ENCODE assay signal across 8 cellular contexts in the genomic region with DNA sequence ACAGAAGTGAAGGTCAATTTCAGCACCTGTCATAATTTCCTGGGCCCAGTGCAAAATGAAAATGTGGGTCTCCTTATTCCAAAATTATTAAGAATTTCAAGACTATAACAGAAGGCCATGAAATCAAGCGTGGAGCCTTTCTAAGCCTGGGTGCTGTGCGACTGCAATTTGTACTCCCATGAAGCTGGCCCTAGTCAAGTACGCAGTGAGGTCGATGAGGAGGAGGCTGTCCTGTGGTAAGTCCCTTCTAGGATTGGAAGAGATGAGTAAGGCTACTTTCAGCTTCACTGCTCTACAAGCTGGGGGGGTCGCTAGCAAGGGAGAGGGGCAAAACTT. TPM values are rescaled to one million over a fixed set of nuclear protein-coding genes. Genes with fewer than 3 reads are reported as not detected.
DNase-seq lines count a peak whose midpoint lies in the region; ATAC-seq and TF ChIP-seq lines count a peak whose summit lies in the region.

No MANE protein-coding gene starts in this region.

- H3K9me3 ChIP-seq in SK-N-SH (no peaks in the 10 kb centered on the region), gastroesophageal sphincter (no peaks in the 10 kb centered on the region)

- CTCF ChIA-PET in SK-N-SH (lab: Yijun Ruan, JAX): no interaction called here

- H3K27me3 ChIP-seq in SK-N-SH (ENCODE audit: insufficient read depth): no peaks in the 10 kb centered on the region
- no peaks in the 10 kb centered on the region for H3K27me3 ChIP-seq in gastroesophageal sphincter

- TF ChIP-seq EP300 in SK-N-SH (IDR thresholded peaks at IDR 0.05; ENCODE audit: borderline replicate concordance in 1 of 2, low read depth in 1 of 2, low read length in 1 of 2) (no peak), gastroesophageal sphincter (IDR thresholded peaks at IDR 0.05) (no peak)

- intact Hi-C loops in sciatic nerve (cut with DNase I): no loop called here

- H3K4me3 ChIP-seq in SK-N-SH (ENCODE audit: low read depth in 2 of 2, low read length in 1 of 2) (peak overlapping the region; percentile 69 to 80), gastroesophageal sphincter (peak overlapping the region; percentile 73 to 97)

- peak overlapping the region; percentile 54 for H3K4me2 ChIP-seq in SK-N-SH

- peak overlapping the region; percentile 92 for H2AFZ ChIP-seq in SK-N-SH (ENCODE audit: low read depth)

- H3K9ac ChIP-seq in SK-N-SH: no peak overlapping the region

- TF ChIP-seq CTCF in SK-N-SH (IDR thresholded peaks at IDR 0.05): no peak
- TF ChIP-seq CTCF in gastroesophageal sphincter (IDR thresholded peaks at IDR 0.05): no peak

- H3K27ac ChIP-seq in SK-N-SH (ENCODE audit: low read depth in 2 of 2, low read length in 1 of 2) (peak overlapping the region; percentile 53 to 78; a peak in 3 of 4 replicates), gastroesophageal sphincter (peak overlapping the region; percentile 20 to 96 (median 92))

- H4K20me1 ChIP-seq in SK-N-SH (ENCODE audit: insufficient read depth): peaks cover 10% of the 10 kb centered on the region; the same call in 1 of the 2 replicates

- H3K9me2 ChIP-seq in SK-N-SH: no peaks in the 10 kb centered on the region

- no peak for TF ChIP-seq POLR2A in gastroesophageal sphincter (IDR thresholded peaks at IDR 0.05)

- H3K4me1 ChIP-seq in SK-N-SH (ENCODE audit: control insufficient read depth in 1 of 2, insufficient read depth in 2 of 2, low read depth in 1 of 2, low read length in 1 of 2): peaks cover 13 to 16% of the 10 kb centered on the region in 2 experiments; a peak in 1 of 4 replicates
- H3K4me1 ChIP-seq in gastroesophageal sphincter: peaks cover 0 to 31% (median 12%) of the 10 kb centered on the region in 3 donors

- no peak for TF ChIP-seq RAD21 in SK-N-SH (IDR thresholded peaks at IDR 0.05; ENCODE audit: low read length)

- POLR2A ChIA-PET in SK-N-SH (lab: Yijun Ruan, JAX): interaction anchor here (1.3 to 1.4 kb wide), 2 partner anchors 21 to 31 kb away, joined by 4 to 7 read pairs; a partner anchor contains a TSS

- peak; percentile 33 for ATAC-seq in gastroesophageal sphincter
- ATAC-seq in sciatic nerve: peak; percentile 66
- no peak for ATAC-seq in GM21423 (IDR thresholded peaks at IDR 0.05; ENCODE audit: unreplicated experiment)

- WGBS in SK-N-SH (ENCODE audit: low lambda C conversion rate): 40% methylated on average over 5 of the region's 5 CpGs
- WGBS in gastroesophageal sphincter (ENCODE audit: low coverage in 1 of 2), 2 donors: 22 to 25% methylated on average over 2 to 4 of the region's 5 CpGs

- peaks cover 11 to 17% of the 10 kb centered on the region in 2 experiments for H3K36me3 ChIP-seq in SK-N-SH (replicated peaks in 1 of 2; ENCODE audit: control insufficient read depth in 1 of 2, insufficient read depth in 2 of 2, low read length in 1 of 2)
- peaks cover 0 to 27% of the 10 kb centered on the region in 2 donors for H3K36me3 ChIP-seq in gastroesophageal sphincter

- H3F3A ChIP-seq in SK-N-SH (replicated peaks; ENCODE audit: insufficient read depth): no peaks in the 10 kb centered on the region

- DNase-seq in NCI-H510A (lab: John Stamatoyannopoulos, UW): peak; percentile 66
- DNase-seq in NCI-H510A treated with DMSO at 0.1 percent for 48 hours (lab: John Stamatoyannopoulos, UW): no peak
- no peak for DNase-seq in SK-N-SH
- DNase-seq in sciatic nerve (ENCODE audit: low spot score): no peak
- DNase-seq in amygdala (lab: John Stamatoyannopoulos, UW): no peak
- no peak for DNase-seq in NCI-H1417 treated with DMSO at 0.1 percent for 48 hours (lab: John Stamatoyannopoulos, UW)

- peaks cover 36% of the 10 kb centered on the region for H3K79me2 ChIP-seq in SK-N-SH (ENCODE audit: insufficient read depth)

TF ChIP-seq in SK-N-SH, 30 proteins besides CTCF, POLR2A, EP300 and RAD21:
- TF ChIP-seq, protein P1, sequence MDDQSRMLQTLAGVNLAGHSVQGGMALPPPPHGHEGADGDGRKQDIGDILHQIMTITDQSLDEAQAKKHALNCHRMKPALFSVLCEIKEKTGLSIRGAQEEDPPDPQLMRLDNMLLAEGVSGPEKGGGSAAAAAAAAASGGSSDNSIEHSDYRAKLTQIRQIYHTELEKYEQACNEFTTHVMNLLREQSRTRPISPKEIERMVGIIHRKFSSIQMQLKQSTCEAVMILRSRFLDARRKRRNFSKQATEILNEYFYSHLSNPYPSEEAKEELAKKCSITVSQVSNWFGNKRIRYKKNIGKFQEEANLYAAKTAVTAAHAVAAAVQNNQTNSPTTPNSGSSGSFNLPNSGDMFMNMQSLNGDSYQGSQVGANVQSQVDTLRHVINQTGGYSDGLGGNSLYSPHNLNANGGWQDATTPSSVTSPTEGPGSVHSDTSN (IDR thresholded peaks at IDR 0.05): no peak
- TF ChIP-seq, protein P2, sequence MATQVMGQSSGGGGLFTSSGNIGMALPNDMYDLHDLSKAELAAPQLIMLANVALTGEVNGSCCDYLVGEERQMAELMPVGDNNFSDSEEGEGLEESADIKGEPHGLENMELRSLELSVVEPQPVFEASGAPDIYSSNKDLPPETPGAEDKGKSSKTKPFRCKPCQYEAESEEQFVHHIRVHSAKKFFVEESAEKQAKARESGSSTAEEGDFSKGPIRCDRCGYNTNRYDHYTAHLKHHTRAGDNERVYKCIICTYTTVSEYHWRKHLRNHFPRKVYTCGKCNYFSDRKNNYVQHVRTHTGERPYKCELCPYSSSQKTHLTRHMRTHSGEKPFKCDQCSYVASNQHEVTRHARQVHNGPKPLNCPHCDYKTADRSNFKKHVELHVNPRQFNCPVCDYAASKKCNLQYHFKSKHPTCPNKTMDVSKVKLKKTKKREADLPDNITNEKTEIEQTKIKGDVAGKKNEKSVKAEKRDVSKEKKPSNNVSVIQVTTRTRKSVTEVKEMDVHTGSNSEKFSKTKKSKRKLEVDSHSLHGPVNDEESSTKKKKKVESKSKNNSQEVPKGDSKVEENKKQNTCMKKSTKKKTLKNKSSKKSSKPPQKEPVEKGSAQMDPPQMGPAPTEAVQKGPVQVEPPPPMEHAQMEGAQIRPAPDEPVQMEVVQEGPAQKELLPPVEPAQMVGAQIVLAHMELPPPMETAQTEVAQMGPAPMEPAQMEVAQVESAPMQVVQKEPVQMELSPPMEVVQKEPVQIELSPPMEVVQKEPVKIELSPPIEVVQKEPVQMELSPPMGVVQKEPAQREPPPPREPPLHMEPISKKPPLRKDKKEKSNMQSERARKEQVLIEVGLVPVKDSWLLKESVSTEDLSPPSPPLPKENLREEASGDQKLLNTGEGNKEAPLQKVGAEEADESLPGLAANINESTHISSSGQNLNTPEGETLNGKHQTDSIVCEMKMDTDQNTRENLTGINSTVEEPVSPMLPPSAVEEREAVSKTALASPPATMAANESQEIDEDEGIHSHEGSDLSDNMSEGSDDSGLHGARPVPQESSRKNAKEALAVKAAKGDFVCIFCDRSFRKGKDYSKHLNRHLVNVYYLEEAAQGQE (IDR thresholded peaks at IDR 0.05; ENCODE audit: low read depth, low read length): no peak
- TF ChIP-seq RFX5 (IDR thresholded peaks at IDR 0.05; ENCODE audit: low read length): no peak
- no peak for TF ChIP-seq MXI1 (IDR thresholded peaks at IDR 0.05; ENCODE audit: low read depth, low read length)
- no peak for TF ChIP-seq FOXJ3 (CRISPR knock-in tag; IDR thresholded peaks at IDR 0.05)
- no peak for TF ChIP-seq POLR2AphosphoS5 (IDR thresholded peaks at IDR 0.05; ENCODE audit: low read depth, low read length)
- no peak for TF ChIP-seq RCOR1 (IDR thresholded peaks at IDR 0.05; ENCODE audit: low read length)
- no peak for TF ChIP-seq GABPA (IDR thresholded peaks at IDR 0.05; ENCODE audit: low read depth)
- TF ChIP-seq RXRA (IDR thresholded peaks at IDR 0.05; ENCODE audit: borderline replicate concordance, low read depth): no peak
- no peak for TF ChIP-seq ELF1 (IDR thresholded peaks at IDR 0.05)

RNA-seq across cellular contexts. Expression of a gene that starts 0.4 kb away (rescaled TPM):
- polyA plus RNA-seq in SK-N-SH (2012; rRNA removed): 96.2 and 153 TPM in 2 replicates
- polyA plus RNA-seq in SK-N-SH (2012; cell fraction: cytosol; rRNA removed): 144 and 146 TPM in 2 replicates
- polyA plus RNA-seq in SK-N-SH (2012; cell fraction: nucleus; rRNA removed): 71.1 and 79.5 TPM in 2 replicates
- total RNA-seq in gastroesophageal sphincter: 10 to 100 TPM; 64.8 to 94.5 (median 68.1) TPM
- total RNA-seq in sciatic nerve: 58.4 TPM

RNA-seq across cellular contexts. Expression of a gene that starts 7.3 kb away (rescaled TPM):
- not detected in 2 replicates for polyA plus RNA-seq in SK-N-SH (2012; rRNA removed)
- 0.03 TPM in 1 of 2 replicates, not detected in the other for polyA plus RNA-seq in SK-N-SH (2012; cell fraction: cytosol; rRNA removed)
- 0.06 and 0.09 TPM in 2 replicates for polyA plus RNA-seq in SK-N-SH (2012; cell fraction: nucleus; rRNA removed)
- total RNA-seq in gastroesophageal sphincter (not detected), sciatic nerve (not detected)

RNA-seq across cellular contexts. Expression of a gene that starts 20.8 kb away (rescaled TPM):
- 9.1 and 11.1 TPM in 2 replicates for polyA plus RNA-seq in SK-N-SH (2012; rRNA removed)
- 6.8 and 7.1 TPM in 2 replicates for polyA plus RNA-seq in SK-N-SH (2012; cell fraction: cytosol; rRNA removed)
- 19.0 and 21.5 TPM in 2 replicates for polyA plus RNA-seq in SK-N-SH (2012; cell fraction: nucleus; rRNA removed)
- total RNA-seq in gastroesophageal sphincter (10 to 100 TPM in 3 of 4 donors, 1 to 10 TPM in 1; 5.1 to 21.6 (median 14.4) TPM), sciatic nerve (12.3 TPM)

RNA-seq across cellular contexts. Expression of a gene that starts 31.0 kb away (rescaled TPM):
- 20.6 and 24.0 TPM in 2 replicates for polyA plus RNA-seq in SK-N-SH (2012; rRNA removed)
- polyA plus RNA-seq in SK-N-SH (2012; cell fraction: cytosol; rRNA removed): 12.4 and 12.8 TPM in 2 replicates
- polyA plus RNA-seq in SK-N-SH (2012; cell fraction: nucleus; rRNA removed): 52.1 and 56.1 TPM in 2 replicates
- total RNA-seq in gastroesophageal sphincter (10 to 100 TPM; 10.4 to 17.3 (median 12.8) TPM), sciatic nerve (22.7 TPM)

RNA-seq across cellular contexts. Expression of a gene that starts 39.2 kb away (rescaled TPM):
- not detected in 2 replicates for polyA plus RNA-seq in SK-N-SH (2012; rRNA removed)
- polyA plus RNA-seq in SK-N-SH (2012; cell fraction: cytosol; rRNA removed): not detected in 2 replicates
- not detected in 2 replicates for polyA plus RNA-seq in SK-N-SH (2012; cell fraction: nucleus; rRNA removed)
- total RNA-seq in gastroesophageal sphincter (1 to 10 TPM in 1 of 4 donors, not detected in 3; 2.3 TPM), sciatic nerve (not detected)
